Comparison of ENCODE assay signal across 1 cellular context in the genomic region with DNA sequence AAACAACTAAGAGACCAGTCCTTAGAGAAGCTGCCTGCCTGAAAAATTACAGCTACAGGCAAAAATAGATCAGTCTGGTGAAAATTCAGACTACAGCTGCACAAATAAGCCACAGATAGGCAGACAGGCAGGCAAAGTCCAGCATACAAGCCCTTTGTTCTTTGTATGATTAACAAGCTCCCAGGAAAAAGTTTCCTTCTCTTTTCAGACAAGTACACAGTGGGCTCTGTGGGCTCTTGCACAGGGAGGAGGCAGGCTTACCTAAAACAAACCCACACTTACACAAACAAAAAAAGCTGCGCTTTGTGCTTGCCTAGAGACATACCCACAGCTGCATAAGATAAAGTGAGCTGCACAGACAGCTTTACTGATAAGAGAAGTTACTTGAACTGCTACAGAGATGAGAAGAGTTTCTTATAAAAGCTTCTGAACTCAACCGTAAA.
A peak's percentile ranks its signal among the peaks of the same experiment; 100 is the strongest.
TF ChIP-seq lines count a peak whose summit lies in the region.

No MANE protein-coding gene starts in this region.

TF ChIP-seq in HepG2, 621 proteins besides CTCF, POLR2A, EP300 and RAD21 (continued from another document and continues in another):
- TF ChIP-seq, protein P1, sequence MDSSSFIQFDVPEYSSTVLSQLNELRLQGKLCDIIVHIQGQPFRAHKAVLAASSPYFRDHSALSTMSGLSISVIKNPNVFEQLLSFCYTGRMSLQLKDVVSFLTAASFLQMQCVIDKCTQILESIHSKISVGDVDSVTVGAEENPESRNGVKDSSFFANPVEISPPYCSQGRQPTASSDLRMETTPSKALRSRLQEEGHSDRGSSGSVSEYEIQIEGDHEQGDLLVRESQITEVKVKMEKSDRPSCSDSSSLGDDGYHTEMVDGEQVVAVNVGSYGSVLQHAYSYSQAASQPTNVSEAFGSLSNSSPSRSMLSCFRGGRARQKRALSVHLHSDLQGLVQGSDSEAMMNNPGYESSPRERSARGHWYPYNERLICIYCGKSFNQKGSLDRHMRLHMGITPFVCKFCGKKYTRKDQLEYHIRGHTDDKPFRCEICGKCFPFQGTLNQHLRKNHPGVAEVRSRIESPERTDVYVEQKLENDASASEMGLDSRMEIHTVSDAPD (CRISPR knock-in tag; IDR thresholded peaks at IDR 0.05), result peak; percentile 90
- TF ChIP-seq FLYWCH1 (CRISPR knock-in tag; IDR thresholded peaks at IDR 0.05) (no peak), ZNF446 (CRISPR knock-in tag; IDR thresholded peaks at IDR 0.05) (no peak), SP1 (IDR thresholded peaks at IDR 0.05) (no peak), SP1 (CRISPR knock-in tag; IDR thresholded peaks at IDR 0.05) (no peak), NFKBIZ (CRISPR knock-in tag; IDR thresholded peaks at IDR 0.05) (no peak), TBX3 (IDR thresholded peaks at IDR 0.05; ENCODE audit: borderline replicate concordance) (no peak), ZNF678 (CRISPR knock-in tag; IDR thresholded peaks at IDR 0.05) (no peak), ATRX (CRISPR knock-in tag; IDR thresholded peaks at IDR 0.05; ENCODE audit: borderline replicate concordance) (no peak), HNF4G (IDR thresholded peaks at IDR 0.05; ENCODE audit: borderline replicate concordance, low read depth, low read length) (peak; percentile 94), HNF4G (CRISPR knock-in tag; IDR thresholded peaks at IDR 0.05; ENCODE audit: borderline replicate concordance, low read depth) (peak; percentile 68), ZNF253 (CRISPR knock-in tag; IDR thresholded peaks at IDR 0.05; ENCODE audit: borderline replicate concordance) (no peak), GFI1 (CRISPR knock-in tag; IDR thresholded peaks at IDR 0.05; ENCODE audit: borderline replicate concordance) (no peak), TCF7L2 (IDR thresholded peaks at IDR 0.05; ENCODE audit: low read depth, low read length) (peak; percentile 67; the same call in 1 of the 2 replicates), ZNF781 (CRISPR knock-in tag; IDR thresholded peaks at IDR 0.05; ENCODE audit: borderline replicate concordance, not compliant biosample characterization) (no peak), NONO (IDR thresholded peaks at IDR 0.05) (no peak), NONO (CRISPR knock-in tag; conservative IDR thresholded peaks at IDR 0.05) (peak; percentile 63; the same call in 1 of the 2 replicates), KDM5A (IDR thresholded peaks at IDR 0.05; ENCODE audit: borderline replicate concordance, low read length) (no peak), KLF9 (CRISPR knock-in tag; IDR thresholded peaks at IDR 0.05; ENCODE audit: low read depth) (no peak), ATF7-NPFF (CRISPR knock-in tag; IDR thresholded peaks at IDR 0.05; ENCODE audit: low read depth) (no peak), KDM6A (CRISPR knock-in tag; IDR thresholded peaks at IDR 0.05; ENCODE audit: low read depth) (peak; percentile 80), ZNF75D (CRISPR knock-in tag; IDR thresholded peaks at IDR 0.05; ENCODE audit: borderline replicate concordance) (no peak), MEIS2 (CRISPR knock-in tag; IDR thresholded peaks at IDR 0.05) (peak; percentile 62; the same call in 1 of the 2 replicates), CEBPB (IDR thresholded peaks at IDR 0.05; ENCODE audit: borderline replicate concordance, low read depth, low read length) (0 out of 2 replicates have a peak, but pooled peaks have one; percentile 6), ATM (IDR thresholded peaks at IDR 0.05; ENCODE audit: borderline replicate concordance) (no peak), NFRKB (IDR thresholded peaks at IDR 0.05) (no peak), NFYC (CRISPR knock-in tag; IDR thresholded peaks at IDR 0.05) (no peak), ZNF543 (CRISPR knock-in tag; IDR thresholded peaks at IDR 0.05) (no peak), SP2 (CRISPR knock-in tag; IDR thresholded peaks at IDR 0.05) (no peak), ZNF501 (CRISPR knock-in tag; IDR thresholded peaks at IDR 0.05) (no peak), ZNF431 (CRISPR knock-in tag; IDR thresholded peaks at IDR 0.05; ENCODE audit: borderline replicate concordance, low read depth) (no peak)
- TF ChIP-seq, protein P2, sequence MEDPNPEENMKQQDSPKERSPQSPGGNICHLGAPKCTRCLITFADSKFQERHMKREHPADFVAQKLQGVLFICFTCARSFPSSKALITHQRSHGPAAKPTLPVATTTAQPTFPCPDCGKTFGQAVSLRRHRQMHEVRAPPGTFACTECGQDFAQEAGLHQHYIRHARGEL (CRISPR knock-in tag; IDR thresholded peaks at IDR 0.05), result no peak
- TF ChIP-seq, protein P3, sequence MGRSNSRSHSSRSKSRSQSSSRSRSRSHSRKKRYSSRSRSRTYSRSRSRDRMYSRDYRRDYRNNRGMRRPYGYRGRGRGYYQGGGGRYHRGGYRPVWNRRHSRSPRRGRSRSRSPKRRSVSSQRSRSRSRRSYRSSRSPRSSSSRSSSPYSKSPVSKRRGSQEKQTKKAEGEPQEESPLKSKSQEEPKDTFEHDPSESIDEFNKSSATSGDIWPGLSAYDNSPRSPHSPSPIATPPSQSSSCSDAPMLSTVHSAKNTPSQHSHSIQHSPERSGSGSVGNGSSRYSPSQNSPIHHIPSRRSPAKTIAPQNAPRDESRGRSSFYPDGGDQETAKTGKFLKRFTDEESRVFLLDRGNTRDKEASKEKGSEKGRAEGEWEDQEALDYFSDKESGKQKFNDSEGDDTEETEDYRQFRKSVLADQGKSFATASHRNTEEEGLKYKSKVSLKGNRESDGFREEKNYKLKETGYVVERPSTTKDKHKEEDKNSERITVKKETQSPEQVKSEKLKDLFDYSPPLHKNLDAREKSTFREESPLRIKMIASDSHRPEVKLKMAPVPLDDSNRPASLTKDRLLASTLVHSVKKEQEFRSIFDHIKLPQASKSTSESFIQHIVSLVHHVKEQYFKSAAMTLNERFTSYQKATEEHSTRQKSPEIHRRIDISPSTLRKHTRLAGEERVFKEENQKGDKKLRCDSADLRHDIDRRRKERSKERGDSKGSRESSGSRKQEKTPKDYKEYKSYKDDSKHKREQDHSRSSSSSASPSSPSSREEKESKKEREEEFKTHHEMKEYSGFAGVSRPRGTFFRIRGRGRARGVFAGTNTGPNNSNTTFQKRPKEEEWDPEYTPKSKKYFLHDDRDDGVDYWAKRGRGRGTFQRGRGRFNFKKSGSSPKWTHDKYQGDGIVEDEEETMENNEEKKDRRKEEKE (IDR thresholded peaks at IDR 0.05), result no peak
- TF ChIP-seq, protein P4, sequence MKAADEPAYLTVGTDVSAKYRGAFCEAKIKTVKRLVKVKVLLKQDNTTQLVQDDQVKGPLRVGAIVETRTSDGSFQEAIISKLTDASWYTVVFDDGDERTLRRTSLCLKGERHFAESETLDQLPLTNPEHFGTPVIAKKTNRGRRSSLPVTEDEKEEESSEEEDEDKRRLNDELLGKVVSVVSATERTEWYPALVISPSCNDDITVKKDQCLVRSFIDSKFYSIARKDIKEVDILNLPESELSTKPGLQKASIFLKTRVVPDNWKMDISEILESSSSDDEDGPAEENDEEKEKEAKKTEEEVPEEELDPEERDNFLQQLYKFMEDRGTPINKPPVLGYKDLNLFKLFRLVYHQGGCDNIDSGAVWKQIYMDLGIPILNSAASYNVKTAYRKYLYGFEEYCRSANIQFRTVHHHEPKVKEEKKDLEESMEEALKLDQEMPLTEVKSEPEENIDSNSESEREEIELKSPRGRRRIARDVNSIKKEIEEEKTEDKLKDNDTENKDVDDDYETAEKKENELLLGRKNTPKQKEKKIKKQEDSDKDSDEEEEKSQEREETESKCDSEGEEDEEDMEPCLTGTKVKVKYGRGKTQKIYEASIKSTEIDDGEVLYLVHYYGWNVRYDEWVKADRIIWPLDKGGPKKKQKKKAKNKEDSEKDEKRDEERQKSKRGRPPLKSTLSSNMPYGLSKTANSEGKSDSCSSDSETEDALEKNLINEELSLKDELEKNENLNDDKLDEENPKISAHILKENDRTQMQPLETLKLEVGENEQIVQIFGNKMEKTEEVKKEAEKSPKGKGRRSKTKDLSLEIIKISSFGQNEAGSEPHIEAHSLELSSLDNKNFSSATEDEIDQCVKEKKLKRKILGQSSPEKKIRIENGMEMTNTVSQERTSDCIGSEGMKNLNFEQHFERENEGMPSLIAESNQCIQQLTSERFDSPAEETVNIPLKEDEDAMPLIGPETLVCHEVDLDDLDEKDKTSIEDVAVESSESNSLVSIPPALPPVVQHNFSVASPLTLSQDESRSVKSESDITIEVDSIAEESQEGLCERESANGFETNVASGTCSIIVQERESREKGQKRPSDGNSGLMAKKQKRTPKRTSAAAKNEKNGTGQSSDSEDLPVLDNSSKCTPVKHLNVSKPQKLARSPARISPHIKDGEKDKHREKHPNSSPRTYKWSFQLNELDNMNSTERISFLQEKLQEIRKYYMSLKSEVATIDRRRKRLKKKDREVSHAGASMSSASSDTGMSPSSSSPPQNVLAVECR (CRISPR knock-in tag; IDR thresholded peaks at IDR 0.05; ENCODE audit: borderline replicate concordance), result no peak; the same call in 1 of the 2 replicates
- TF ChIP-seq, protein P5, sequence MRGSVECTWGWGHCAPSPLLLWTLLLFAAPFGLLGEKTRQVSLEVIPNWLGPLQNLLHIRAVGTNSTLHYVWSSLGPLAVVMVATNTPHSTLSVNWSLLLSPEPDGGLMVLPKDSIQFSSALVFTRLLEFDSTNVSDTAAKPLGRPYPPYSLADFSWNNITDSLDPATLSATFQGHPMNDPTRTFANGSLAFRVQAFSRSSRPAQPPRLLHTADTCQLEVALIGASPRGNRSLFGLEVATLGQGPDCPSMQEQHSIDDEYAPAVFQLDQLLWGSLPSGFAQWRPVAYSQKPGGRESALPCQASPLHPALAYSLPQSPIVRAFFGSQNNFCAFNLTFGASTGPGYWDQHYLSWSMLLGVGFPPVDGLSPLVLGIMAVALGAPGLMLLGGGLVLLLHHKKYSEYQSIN (CRISPR knock-in tag; IDR thresholded peaks at IDR 0.05; ENCODE audit: borderline replicate concordance), result no peak
- TF ChIP-seq, protein P6, sequence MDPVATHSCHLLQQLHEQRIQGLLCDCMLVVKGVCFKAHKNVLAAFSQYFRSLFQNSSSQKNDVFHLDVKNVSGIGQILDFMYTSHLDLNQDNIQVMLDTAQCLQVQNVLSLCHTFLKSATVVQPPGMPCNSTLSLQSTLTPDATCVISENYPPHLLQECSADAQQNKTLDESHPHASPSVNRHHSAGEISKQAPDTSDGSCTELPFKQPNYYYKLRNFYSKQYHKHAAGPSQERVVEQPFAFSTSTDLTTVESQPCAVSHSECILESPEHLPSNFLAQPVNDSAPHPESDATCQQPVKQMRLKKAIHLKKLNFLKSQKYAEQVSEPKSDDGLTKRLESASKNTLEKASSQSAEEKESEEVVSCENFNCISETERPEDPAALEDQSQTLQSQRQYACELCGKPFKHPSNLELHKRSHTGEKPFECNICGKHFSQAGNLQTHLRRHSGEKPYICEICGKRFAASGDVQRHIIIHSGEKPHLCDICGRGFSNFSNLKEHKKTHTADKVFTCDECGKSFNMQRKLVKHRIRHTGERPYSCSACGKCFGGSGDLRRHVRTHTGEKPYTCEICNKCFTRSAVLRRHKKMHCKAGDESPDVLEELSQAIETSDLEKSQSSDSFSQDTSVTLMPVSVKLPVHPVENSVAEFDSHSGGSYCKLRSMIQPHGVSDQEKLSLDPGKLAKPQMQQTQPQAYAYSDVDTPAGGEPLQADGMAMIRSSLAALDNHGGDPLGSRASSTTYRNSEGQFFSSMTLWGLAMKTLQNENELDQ (CRISPR knock-in tag; IDR thresholded peaks at IDR 0.05; ENCODE audit: borderline replicate concordance), result no peak
- TF ChIP-seq, protein P7, sequence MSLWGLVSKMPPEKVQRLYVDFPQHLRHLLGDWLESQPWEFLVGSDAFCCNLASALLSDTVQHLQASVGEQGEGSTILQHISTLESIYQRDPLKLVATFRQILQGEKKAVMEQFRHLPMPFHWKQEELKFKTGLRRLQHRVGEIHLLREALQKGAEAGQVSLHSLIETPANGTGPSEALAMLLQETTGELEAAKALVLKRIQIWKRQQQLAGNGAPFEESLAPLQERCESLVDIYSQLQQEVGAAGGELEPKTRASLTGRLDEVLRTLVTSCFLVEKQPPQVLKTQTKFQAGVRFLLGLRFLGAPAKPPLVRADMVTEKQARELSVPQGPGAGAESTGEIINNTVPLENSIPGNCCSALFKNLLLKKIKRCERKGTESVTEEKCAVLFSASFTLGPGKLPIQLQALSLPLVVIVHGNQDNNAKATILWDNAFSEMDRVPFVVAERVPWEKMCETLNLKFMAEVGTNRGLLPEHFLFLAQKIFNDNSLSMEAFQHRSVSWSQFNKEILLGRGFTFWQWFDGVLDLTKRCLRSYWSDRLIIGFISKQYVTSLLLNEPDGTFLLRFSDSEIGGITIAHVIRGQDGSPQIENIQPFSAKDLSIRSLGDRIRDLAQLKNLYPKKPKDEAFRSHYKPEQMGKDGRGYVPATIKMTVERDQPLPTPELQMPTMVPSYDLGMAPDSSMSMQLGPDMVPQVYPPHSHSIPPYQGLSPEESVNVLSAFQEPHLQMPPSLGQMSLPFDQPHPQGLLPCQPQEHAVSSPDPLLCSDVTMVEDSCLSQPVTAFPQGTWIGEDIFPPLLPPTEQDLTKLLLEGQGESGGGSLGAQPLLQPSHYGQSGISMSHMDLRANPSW (CRISPR knock-in tag; IDR thresholded peaks at IDR 0.05; ENCODE audit: borderline replicate concordance), result 0 out of 2 replicates have a peak, but pooled peaks have one; percentile 74
- TF ChIP-seq, protein P8, sequence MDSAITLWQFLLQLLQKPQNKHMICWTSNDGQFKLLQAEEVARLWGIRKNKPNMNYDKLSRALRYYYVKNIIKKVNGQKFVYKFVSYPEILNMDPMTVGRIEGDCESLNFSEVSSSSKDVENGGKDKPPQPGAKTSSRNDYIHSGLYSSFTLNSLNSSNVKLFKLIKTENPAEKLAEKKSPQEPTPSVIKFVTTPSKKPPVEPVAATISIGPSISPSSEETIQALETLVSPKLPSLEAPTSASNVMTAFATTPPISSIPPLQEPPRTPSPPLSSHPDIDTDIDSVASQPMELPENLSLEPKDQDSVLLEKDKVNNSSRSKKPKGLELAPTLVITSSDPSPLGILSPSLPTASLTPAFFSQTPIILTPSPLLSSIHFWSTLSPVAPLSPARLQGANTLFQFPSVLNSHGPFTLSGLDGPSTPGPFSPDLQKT (CRISPR knock-in tag; IDR thresholded peaks at IDR 0.05; ENCODE audit: borderline replicate concordance), result no peak
- TF ChIP-seq, protein P9, sequence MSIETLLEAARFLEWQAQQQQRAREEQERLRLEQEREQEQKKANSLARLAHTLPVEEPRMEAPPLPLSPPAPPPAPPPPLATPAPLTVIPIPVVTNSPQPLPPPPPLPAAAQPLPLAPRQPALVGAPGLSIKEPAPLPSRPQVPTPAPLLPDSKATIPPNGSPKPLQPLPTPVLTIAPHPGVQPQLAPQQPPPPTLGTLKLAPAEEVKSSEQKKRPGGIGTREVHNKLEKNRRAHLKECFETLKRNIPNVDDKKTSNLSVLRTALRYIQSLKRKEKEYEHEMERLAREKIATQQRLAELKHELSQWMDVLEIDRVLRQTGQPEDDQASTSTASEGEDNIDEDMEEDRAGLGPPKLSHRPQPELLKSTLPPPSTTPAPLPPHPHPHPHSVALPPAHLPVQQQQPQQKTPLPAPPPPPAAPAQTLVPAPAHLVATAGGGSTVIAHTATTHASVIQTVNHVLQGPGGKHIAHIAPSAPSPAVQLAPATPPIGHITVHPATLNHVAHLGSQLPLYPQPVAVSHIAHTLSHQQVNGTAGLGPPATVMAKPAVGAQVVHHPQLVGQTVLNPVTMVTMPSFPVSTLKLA (IDR thresholded peaks at IDR 0.05), result no peak
- TF ChIP-seq, protein P10, sequence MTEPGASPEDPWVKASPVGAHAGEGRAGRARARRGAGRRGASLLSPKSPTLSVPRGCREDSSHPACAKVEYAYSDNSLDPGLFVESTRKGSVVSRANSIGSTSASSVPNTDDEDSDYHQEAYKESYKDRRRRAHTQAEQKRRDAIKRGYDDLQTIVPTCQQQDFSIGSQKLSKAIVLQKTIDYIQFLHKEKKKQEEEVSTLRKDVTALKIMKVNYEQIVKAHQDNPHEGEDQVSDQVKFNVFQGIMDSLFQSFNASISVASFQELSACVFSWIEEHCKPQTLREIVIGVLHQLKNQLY (CRISPR knock-in tag; IDR thresholded peaks at IDR 0.05), result no peak
